ENCODE assay signal across 12 cellular contexts in the genomic region with DNA sequence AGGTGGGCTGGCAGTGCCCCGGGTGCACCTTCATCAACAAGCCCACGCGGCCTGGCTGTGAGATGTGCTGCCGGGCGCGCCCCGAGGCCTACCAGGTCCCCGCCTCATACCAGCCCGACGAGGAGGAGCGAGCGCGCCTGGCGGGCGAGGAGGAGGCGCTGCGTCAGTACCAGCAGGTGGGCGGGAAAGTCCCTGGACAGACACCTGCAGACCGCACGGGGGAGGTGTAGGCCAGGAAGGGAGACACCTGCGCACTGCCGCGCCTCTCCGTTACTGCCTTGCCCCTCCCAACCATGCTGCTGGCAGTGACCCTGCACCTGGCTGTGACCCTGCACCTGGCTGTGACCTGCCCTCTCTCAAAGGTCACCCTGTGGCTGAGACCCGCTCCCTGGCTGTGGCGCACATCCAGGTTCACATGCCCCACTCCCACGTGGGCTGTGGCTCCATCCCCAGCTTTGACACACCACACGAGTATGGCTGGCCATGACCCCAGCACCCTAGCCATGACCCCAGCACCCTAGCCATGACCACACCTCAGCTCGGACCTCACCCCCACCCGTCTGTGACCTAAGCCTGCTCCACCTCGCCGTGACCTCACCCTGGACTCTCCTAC. TPM values are rescaled to one million over a fixed set of nuclear protein-coding genes. Genes with fewer than 3 reads are reported as not detected.
DNase-seq lines count a peak whose midpoint lies in the region; ATAC-seq and TF ChIP-seq lines count a peak whose summit lies in the region.
"Had no signal": no experiment of that assay in that cellular context is flagged by ENCODE, and none has a peak within 500 bp of the region (broad histone marks: within the 10 kb centered on the region; RNA-seq: fewer than 3 reads in every experiment).

No MANE protein-coding gene starts in this region.

- peaks cover 11% of the 10 kb centered on the region; the same call in 1 of the 2 replicates for H4K20me1 ChIP-seq in GM23338 (replicated peaks; ENCODE audit: insufficient read depth)

- peaks cover 60% of the 10 kb centered on the region for H3K36me3 Mint-ChIP-seq in GM23338 (ENCODE audit: low read depth)
- H3K36me3 Mint-ChIP-seq in naive thymus-derived CD4-positive, alpha-beta T cell: peaks cover 4 to 47% (median 19%) of the 10 kb centered on the region in 5 donors

- peaks cover 11% of the 10 kb centered on the region; the same call in 1 of the 2 replicates for H3K36me3 ChIP-seq in GM23338 (ENCODE audit: insufficient read depth)
- H3K36me3 ChIP-seq in naive thymus-derived CD4-positive, alpha-beta T cell (ENCODE audit: control insufficient read depth in 2 of 3, insufficient read depth in 3 of 3, low read length in 3 of 3): peaks cover 8 to 76% (median 10%) of the 10 kb centered on the region in 3 experiments

- no peak overlapping the region for H3K4me3 Mint-ChIP-seq in GM23338
- no peak overlapping the region for H3K4me3 Mint-ChIP-seq in naive thymus-derived CD4-positive, alpha-beta T cell
- H3K4me3 Mint-ChIP-seq: immature natural killer cell had no signal

- POLR2A ChIA-PET in RWPE1 (lab: Yijun Ruan, JAX; ENCODE audit: low non-redundant PET): no interaction called here
- POLR2A ChIA-PET in naive thymus-derived CD4-positive, alpha-beta T cell (lab: Charles Lee): no interaction called here

- ATAC-seq in GM23338 (peak; percentile 34), GM18909 (IDR thresholded peaks at IDR 0.05; ENCODE audit: poor library complexity, unreplicated experiment) (no peak), HG02678 (IDR thresholded peaks at IDR 0.05; ENCODE audit: unreplicated experiment) (no peak)
- peak; percentile 34 for ATAC-seq in naive thymus-derived CD4-positive, alpha-beta T cell

- peak; percentile 41 for DNase-seq in GM23338 (ENCODE audit: low spot score)
- peak; percentile 89 for DNase-seq in NCI-H1436 (lab: John Stamatoyannopoulos, UW)
- DNase-seq in RWPE1 (ENCODE audit: low spot score): no peak
- DNase-seq in naive thymus-derived CD4-positive, alpha-beta T cell: no peak
- no peak for DNase-seq in GM19238 (ENCODE audit: insufficient read length, low spot score)
- DNase-seq in islet precursor cell: no peak
- DNase-seq: activated naive CD4-positive, alpha-beta T cell; cerebellar nuclear complex; immature natural killer cell; NCI-H446 had no signal

- no peaks in the 10 kb centered on the region for H3K9me3 ChIP-seq in naive thymus-derived CD4-positive, alpha-beta T cell (ENCODE audit: control insufficient read depth in 2 of 3, low read length in 3 of 3)

- intact Hi-C loops in naive thymus-derived CD4-positive, alpha-beta T cell (cut with micrococcal nuclease): no loop called here

- H3F3A ChIP-seq in GM23338 (replicated peaks; ENCODE audit: low read depth): no peaks in the 10 kb centered on the region

- no peaks in the 10 kb centered on the region for H3K9me2 ChIP-seq in GM23338 (ENCODE audit: insufficient read depth)

- TF ChIP-seq CTCF in GM23338 (conservative IDR thresholded peaks at IDR 0.05; ENCODE audit: low read depth in 2 of 2) (no peak), RWPE1 (conservative IDR thresholded peaks at IDR 0.05; ENCODE audit: low read depth) (no peak)

- H3K27ac ChIP-seq in GM23338 (ENCODE audit: low read depth): no peak overlapping the region
- H3K27ac ChIP-seq in RWPE1: peak overlapping the region; percentile 17
- H3K27ac ChIP-seq in naive thymus-derived CD4-positive, alpha-beta T cell (ENCODE audit: low read depth, low read length): no peak overlapping the region

- no peak overlapping the region for H2AFZ ChIP-seq in GM23338

- H3K4me1 ChIP-seq in GM23338 (ENCODE audit: insufficient read depth): no peaks in the 10 kb centered on the region
- no peaks in the 10 kb centered on the region for H3K4me1 ChIP-seq in naive thymus-derived CD4-positive, alpha-beta T cell (ENCODE audit: control insufficient read depth in 2 of 2, insufficient read depth in 2 of 2, low read length in 2 of 2)

- H3K9me3 Mint-ChIP-seq in GM23338: peaks cover 8% of the 10 kb centered on the region; the same call in 1 of the 3 replicates
- no peaks in the 10 kb centered on the region for H3K9me3 Mint-ChIP-seq in naive thymus-derived CD4-positive, alpha-beta T cell
- H3K9me3 Mint-ChIP-seq: immature natural killer cell had no signal

- H3K4me1 Mint-ChIP-seq in GM23338: no peaks in the 10 kb centered on the region; the same call in 2 of the 3 replicates
- H3K4me1 Mint-ChIP-seq in naive thymus-derived CD4-positive, alpha-beta T cell: peaks cover 16 to 34% (median 26%) of the 10 kb centered on the region in 7 donors

- H3K4me3 ChIP-seq in GM23338: no peak overlapping the region
- no peak overlapping the region for H3K4me3 ChIP-seq in naive thymus-derived CD4-positive, alpha-beta T cell (ENCODE audit: low read length)

- H3K79me2 ChIP-seq in GM23338 (replicated peaks; ENCODE audit: insufficient read depth): no peaks in the 10 kb centered on the region

- CTCF ChIA-PET in RWPE1 (lab: Yijun Ruan, JAX): no interaction called here
- CTCF ChIA-PET in naive thymus-derived CD4-positive, alpha-beta T cell (lab: Charles Lee): no interaction called here

- peaks cover 10% of the 10 kb centered on the region for H3K27me3 Mint-ChIP-seq in GM23338 (ENCODE audit: insufficient read depth, low read depth, poor library complexity)
- H3K27me3 Mint-ChIP-seq in naive thymus-derived CD4-positive, alpha-beta T cell: no peaks in the 10 kb centered on the region

- H3K4me2 ChIP-seq in GM23338: no peak overlapping the region

- H3K27ac Mint-ChIP-seq in GM23338: no peak overlapping the region
- peak overlapping the region in 1 of 9 donors; percentile 13 for H3K27ac Mint-ChIP-seq in naive thymus-derived CD4-positive, alpha-beta T cell

- H3K27me3 ChIP-seq in GM23338 (ENCODE audit: insufficient read depth): no peaks in the 10 kb centered on the region
- no peaks in the 10 kb centered on the region for H3K27me3 ChIP-seq in naive thymus-derived CD4-positive, alpha-beta T cell (ENCODE audit: control insufficient read depth in 2 of 2, insufficient read depth in 2 of 2, low read length in 2 of 2)

TF ChIP-seq in GM23338, 12 proteins besides CTCF, POLR2A, EP300 and RAD21 (continues in another document):
- TF ChIP-seq ETS1 (IDR thresholded peaks at IDR 0.05): no peak
- TF ChIP-seq POLR2AphosphoS5 (IDR thresholded peaks at IDR 0.05; ENCODE audit: low read depth): no peak
- no peak for TF ChIP-seq EZH2 (IDR thresholded peaks at IDR 0.05; ENCODE audit: low read depth, unreplicated experiment)
- no peak for TF ChIP-seq ZNF331 (CRISPR knock-in tag; IDR thresholded peaks at IDR 0.05; ENCODE audit: low read depth)
- no peak for TF ChIP-seq STAT1 (IDR thresholded peaks at IDR 0.05; ENCODE audit: unreplicated experiment)
- TF ChIP-seq CREB1 (CRISPR knock-in tag; IDR thresholded peaks at IDR 0.05; ENCODE audit: low read depth): no peak
- no peak for TF ChIP-seq EZH2phosphoT487 (IDR thresholded peaks at IDR 0.05; ENCODE audit: unreplicated experiment)
- TF ChIP-seq, protein P1, sequence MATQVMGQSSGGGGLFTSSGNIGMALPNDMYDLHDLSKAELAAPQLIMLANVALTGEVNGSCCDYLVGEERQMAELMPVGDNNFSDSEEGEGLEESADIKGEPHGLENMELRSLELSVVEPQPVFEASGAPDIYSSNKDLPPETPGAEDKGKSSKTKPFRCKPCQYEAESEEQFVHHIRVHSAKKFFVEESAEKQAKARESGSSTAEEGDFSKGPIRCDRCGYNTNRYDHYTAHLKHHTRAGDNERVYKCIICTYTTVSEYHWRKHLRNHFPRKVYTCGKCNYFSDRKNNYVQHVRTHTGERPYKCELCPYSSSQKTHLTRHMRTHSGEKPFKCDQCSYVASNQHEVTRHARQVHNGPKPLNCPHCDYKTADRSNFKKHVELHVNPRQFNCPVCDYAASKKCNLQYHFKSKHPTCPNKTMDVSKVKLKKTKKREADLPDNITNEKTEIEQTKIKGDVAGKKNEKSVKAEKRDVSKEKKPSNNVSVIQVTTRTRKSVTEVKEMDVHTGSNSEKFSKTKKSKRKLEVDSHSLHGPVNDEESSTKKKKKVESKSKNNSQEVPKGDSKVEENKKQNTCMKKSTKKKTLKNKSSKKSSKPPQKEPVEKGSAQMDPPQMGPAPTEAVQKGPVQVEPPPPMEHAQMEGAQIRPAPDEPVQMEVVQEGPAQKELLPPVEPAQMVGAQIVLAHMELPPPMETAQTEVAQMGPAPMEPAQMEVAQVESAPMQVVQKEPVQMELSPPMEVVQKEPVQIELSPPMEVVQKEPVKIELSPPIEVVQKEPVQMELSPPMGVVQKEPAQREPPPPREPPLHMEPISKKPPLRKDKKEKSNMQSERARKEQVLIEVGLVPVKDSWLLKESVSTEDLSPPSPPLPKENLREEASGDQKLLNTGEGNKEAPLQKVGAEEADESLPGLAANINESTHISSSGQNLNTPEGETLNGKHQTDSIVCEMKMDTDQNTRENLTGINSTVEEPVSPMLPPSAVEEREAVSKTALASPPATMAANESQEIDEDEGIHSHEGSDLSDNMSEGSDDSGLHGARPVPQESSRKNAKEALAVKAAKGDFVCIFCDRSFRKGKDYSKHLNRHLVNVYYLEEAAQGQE (IDR thresholded peaks at IDR 0.05; ENCODE audit: unreplicated experiment): no peak

RNA-seq across cellular contexts. Expression of gene RBCK1, which starts 11.6 kb away (rescaled TPM):
- 56.8 and 65.3 TPM in 2 replicates for total RNA-seq in GM23338 (2014; rRNA removed; shearing (Covaris generic))
- polyA plus RNA-seq in GM23338 (2016; fragmentation: Nextera tagmentation; extraction: Ambion mirVana): 46.5 and 52.6 TPM in 2 replicates
- 100 to 1,000 TPM in 1 of 5 experiments, 10 to 100 TPM in 4; 70.3 to 153 (median 96.9) TPM for total RNA-seq in naive thymus-derived CD4-positive, alpha-beta T cell
- 10 to 100 TPM; 80.1 to 98.1 TPM for polyA plus RNA-seq in naive thymus-derived CD4-positive, alpha-beta T cell

RNA-seq across cellular contexts. Expression of gene TRIB3, which starts 39.1 kb away (rescaled TPM):
- 13.7 and 21.0 TPM in 2 replicates for total RNA-seq in GM23338 (2014; rRNA removed; shearing (Covaris generic))
- 5.8 and 6.9 TPM in 2 replicates for polyA plus RNA-seq in GM23338 (2016; fragmentation: Nextera tagmentation; extraction: Ambion mirVana)
- total RNA-seq in naive thymus-derived CD4-positive, alpha-beta T cell: 10 to 100 TPM in 1 of 5 experiments, 1 to 10 TPM in 4; 2.4 to 27.7 (median 9.4) TPM
- polyA plus RNA-seq in naive thymus-derived CD4-positive, alpha-beta T cell: 10 to 100 TPM; 12.6 to 16.0 TPM

RNA-seq across cellular contexts. Expression of gene TBC1D20, which starts 42.7 kb away (rescaled TPM):
- total RNA-seq in GM23338 (2014; rRNA removed; shearing (Covaris generic)): 15.0 and 15.2 TPM in 2 replicates
- 4.8 and 5.0 TPM in 2 replicates for polyA plus RNA-seq in GM23338 (2016; fragmentation: Nextera tagmentation; extraction: Ambion mirVana)
- total RNA-seq in naive thymus-derived CD4-positive, alpha-beta T cell: 10 to 100 TPM; 26.3 to 45.7 (median 35.4) TPM
- 10 to 100 TPM; 19.9 to 24.3 TPM for polyA plus RNA-seq in naive thymus-derived CD4-positive, alpha-beta T cell

Comparison
In these comparisons a context has a peak if more than half of its experiments do, and no peak if none do; other contexts are left out.
1. ATAC-seq: peak in GM23338 (single experiment) and naive thymus-derived CD4-positive, alpha-beta T cell (single experiment); none in GM18909 (single experiment) and HG02678 (single experiment).
2. DNase-seq: peak in GM23338 (single experiment) and NCI-H1436 (single experiment); none in RWPE1 (single experiment), naive thymus-derived CD4-positive, alpha-beta T cell (0 of 9), GM19238 (single experiment) and islet precursor cell (single experiment).